ENCODE assay signal across 21 cellular contexts in the genomic region with DNA sequence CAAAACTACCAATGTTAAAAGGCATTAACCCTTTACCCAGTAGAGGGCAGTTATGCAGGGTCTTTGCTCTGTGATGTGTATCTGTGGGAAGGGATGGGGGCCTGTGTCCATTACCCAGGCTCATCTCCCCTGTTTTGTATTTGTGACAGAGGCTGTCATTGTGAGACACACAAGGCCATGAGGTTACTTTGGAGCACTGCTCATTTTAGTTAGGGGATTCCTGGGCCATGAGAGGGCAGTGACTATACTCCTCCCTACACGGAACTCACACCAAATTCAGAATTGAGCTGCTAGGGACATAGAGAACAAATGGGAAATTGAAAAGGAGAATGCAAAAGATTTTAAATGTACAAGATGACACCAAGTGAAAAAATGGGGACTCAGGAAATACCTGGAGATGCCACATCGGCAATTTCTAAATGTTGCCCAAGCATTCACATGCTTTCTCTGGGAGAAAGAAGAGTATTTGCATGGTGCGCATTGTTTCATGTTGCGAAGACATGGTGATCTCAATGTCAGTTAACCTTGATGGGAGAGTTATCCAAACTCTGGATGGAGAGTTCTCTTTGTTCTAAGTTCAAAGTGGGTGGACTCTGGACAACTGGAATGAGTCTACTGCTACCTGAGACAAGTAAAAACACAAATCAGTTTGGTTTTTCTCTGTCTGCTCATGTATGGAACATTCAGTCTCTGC. TPM values are rescaled to one million over a fixed set of nuclear protein-coding genes. Genes with fewer than 3 reads are reported as not detected.
DNase-seq lines count a peak whose midpoint lies in the region; ATAC-seq and TF ChIP-seq lines count a peak whose summit lies in the region.
"Had no signal": no experiment of that assay in that cellular context is flagged by ENCODE, and none has a peak within 500 bp of the region (broad histone marks: within the 10 kb centered on the region; RNA-seq: fewer than 3 reads in every experiment).

No MANE protein-coding gene starts in this region.

- H2AFZ ChIP-seq in GM23248 = no peak overlapping the region

- H3K27ac ChIP-seq in RWPE2 (ENCODE audit: poor library complexity, severe bottlenecking) (no peak overlapping the region), coronary artery (no peak overlapping the region), GM23248 (no peak overlapping the region)
- H3K27ac ChIP-seq: KMS-11, Peyer's patch had no signal

- in situ Hi-C loops in GM23248 (cut with MboI) = no loop called here

- H3K9me3 Mint-ChIP-seq in mesothelial cell of epicardium = peaks cover under 1% of the 10 kb centered on the region
- H3K9me3 Mint-ChIP-seq: CD4-positive, alpha-beta T cell had no signal

- H3K27me3 ChIP-seq in RWPE2 (ENCODE audit: insufficient read depth, poor library complexity, severe bottlenecking) (no peaks in the 10 kb centered on the region), GM23248 (replicated peaks; ENCODE audit: insufficient read depth) (no peaks in the 10 kb centered on the region)
- H3K27me3 ChIP-seq: Peyer's patch had no signal

- peak; percentile 18; the same call in 1 of the 3 replicates for ATAC-seq in RWPE2 (ENCODE audit: low read depth)
- ATAC-seq: Right ventricle myocardium inferior had no signal

- H3K9me3 ChIP-seq in RWPE2 (ENCODE audit: severe bottlenecking) = no peaks in the 10 kb centered on the region
- no peaks in the 10 kb centered on the region for H3K9me3 ChIP-seq in GM23248 (ENCODE audit: low read depth)
- H3K9me3 ChIP-seq: Peyer's patch had no signal

- H3K4me3 ChIP-seq in RWPE2 (ENCODE audit: severe bottlenecking) = no peak overlapping the region
- H3K4me3 ChIP-seq in coronary artery = no peak overlapping the region
- H3K4me3 ChIP-seq in retinal pigment epithelial cell (ENCODE audit: low read length) = no peak overlapping the region
- no peak overlapping the region for H3K4me3 ChIP-seq in GM23248
- H3K4me3 ChIP-seq: Peyer's patch had no signal

- H3K4me1 Mint-ChIP-seq in mesothelial cell of epicardium = no peaks in the 10 kb centered on the region

- H3K4me1 ChIP-seq in RWPE2 (ENCODE audit: insufficient read depth, poor library complexity, severe bottlenecking) = peaks cover 3% of the 10 kb centered on the region
- peaks cover 14% of the 10 kb centered on the region for H3K4me1 ChIP-seq in GM23248 (ENCODE audit: insufficient read depth)
- H3K4me1 ChIP-seq: Peyer's patch had no signal

- H3K36me3 ChIP-seq in RWPE2 (ENCODE audit: low read depth) (peaks cover 8% of the 10 kb centered on the region; the same call in 1 of the 2 replicates), GM23248 (ENCODE audit: low read depth) (peaks cover 23% of the 10 kb centered on the region)
- H3K36me3 ChIP-seq: Peyer's patch had no signal

- peaks cover 49% of the 10 kb centered on the region for H3F3A ChIP-seq in GM23248 (ENCODE audit: insufficient read depth)

- H3K4me3 Mint-ChIP-seq in mesothelial cell of epicardium = no peak overlapping the region
- H3K4me3 Mint-ChIP-seq: CD4-positive, alpha-beta T cell had no signal

- no peak overlapping the region for H3K9ac ChIP-seq in GM23248
- H3K9ac ChIP-seq: KMS-11 had no signal

- TF ChIP-seq CTCF in RWPE2 (IDR thresholded peaks at IDR 0.05; ENCODE audit: poor library complexity, severe bottlenecking) (no peak), coronary artery (IDR thresholded peaks at IDR 0.05) (no peak), retinal pigment epithelial cell (conservative IDR thresholded peaks at IDR 0.05; ENCODE audit: low read depth, low read length) (peak; percentile 2), mesothelial cell of epicardium (IDR thresholded peaks at IDR 0.05; ENCODE audit: unreplicated experiment) (no peak)

- no peak overlapping the region for H3K4me2 ChIP-seq in GM23248 (ENCODE audit: unreplicated experiment)
- H3K4me2 ChIP-seq: KMS-11 had no signal

- intact Hi-C loops in posterior cingulate gyrus (cut with DNase I) = no loop called here

- peaks cover 36% of the 10 kb centered on the region for H3K79me2 ChIP-seq in GM23248 (ENCODE audit: insufficient read depth)

- H3K27me3 Mint-ChIP-seq in mesothelial cell of epicardium (ENCODE audit: low read depth) = no peaks in the 10 kb centered on the region
- H3K27me3 Mint-ChIP-seq: CD4-positive, alpha-beta T cell had no signal

- DNase-seq in ELR (ENCODE audit: low read depth) (peak; percentile 45), RWPE2 (ENCODE audit: low spot score) (no peak), coronary artery (ENCODE audit: low spot score) (peak; percentile 17), retinal pigment epithelial cell (ENCODE audit: low read depth) (no peak), posterior cingulate gyrus (no peak), NCI-H1092 (lab: John Stamatoyannopoulos, UW) (no peak), GM23248 (no peak), mesothelial cell of epicardium (ENCODE audit: low spot score in 2 of 2, unreplicated experiment in 2 of 2) (no peak)
- DNase-seq: CD4-positive, alpha-beta T cell; DMS153; NCI-H1417 treated with DMSO at 0.1 percent for 48 hours; NCI-H1930; NCI-H345; NCI-H524 treated with DMSO at 0.1 percent for 48 hours; Peyer's patch had no signal

- H3K36me3 Mint-ChIP-seq in mesothelial cell of epicardium = peaks cover 1% of the 10 kb centered on the region

- H4K20me1 ChIP-seq in GM23248 (ENCODE audit: insufficient read depth) = no peaks in the 10 kb centered on the region

- H3K9me2 ChIP-seq in GM23248 (ENCODE audit: insufficient read depth) = no peaks in the 10 kb centered on the region

- H3K27ac Mint-ChIP-seq in mesothelial cell of epicardium = no peak overlapping the region
- H3K27ac Mint-ChIP-seq: CD4-positive, alpha-beta T cell had no signal

- WGBS in GM23248 (ENCODE audit: low coverage in 1 of 2, low lambda C conversion rate in 2 of 2, missing lambda C conversion rate in 2 of 2), 2 experiments = 94 to 95% methylated on average over 4 of the region's 4 CpGs

RNA-seq across cellular contexts. Expression of gene C9orf152, which starts 32.5 kb away (rescaled TPM):
- total RNA-seq in GM23248 (2014; rRNA removed; shearing (Covaris generic)) = not detected in 2 replicates
- polyA plus RNA-seq in GM23248 (2016; fragmentation: Nextera tagmentation; extraction: Ambion mirVana) = 0.09 TPM in 1 of 2 replicates, not detected in the other
- total RNA-seq in mesothelial cell of epicardium = not detected in 3 replicates
- total RNA-seq: CD4-positive, alpha-beta T cell; H1; M059J; Right ventricle myocardium inferior; SK-MEL-5 had no signal
- polyA plus RNA-seq: BJ, H1 had no signal

Comparison
In these comparisons a context has a peak if more than half of its experiments do, and no peak if none do; other contexts are left out.
1. DNase-seq: peak in ELR (single experiment) and coronary artery (single experiment); none in RWPE2 (single experiment), retinal pigment epithelial cell (single experiment), posterior cingulate gyrus (0 of 10), NCI-H1092 (single experiment), GM23248 (single experiment) and mesothelial cell of epicardium (0 of 2).